ENCODE assay signal across 20 cellular contexts in genomic region chr2:85666016-85666415, GRCh38. TPM values are rescaled to one million over a fixed set of nuclear protein-coding genes. Genes with fewer than 3 reads are reported as not detected.
A peak's percentile ranks its signal among the peaks of the same experiment; 100 is the strongest.
DNase-seq lines count a peak whose midpoint lies in the region; ATAC-seq, FAIRE-seq and TF ChIP-seq lines count a peak whose summit lies in the region.
"Had no signal": no experiment of that assay in that cellular context is flagged by ENCODE, and none has a peak within 500 bp of the region (broad histone marks: within the 10 kb centered on the region; RNA-seq: fewer than 3 reads in every experiment).

No MANE protein-coding gene starts in this region.

- H2AFZ ChIP-seq in neuronal stem cell (ENCODE audit: low read length), result no peak overlapping the region
- H2AFZ ChIP-seq in MM.1S (ENCODE audit: low read length), result no peak overlapping the region
- H2AFZ ChIP-seq: GM23338 had no signal

- no peak overlapping the region for H4K91ac ChIP-seq in neuronal stem cell (ENCODE audit: low read depth, low read length, poor library complexity)

- H2BK5ac ChIP-seq in neuronal stem cell (ENCODE audit: low read length), result no peak overlapping the region

- H3K4me3 ChIP-seq in left lung (peak overlapping the region; percentile 35 to 36), neuronal stem cell (ENCODE audit: low read length in 2 of 2) (peak overlapping the region in 1 of 2 donors; percentile 26), MM.1S (ENCODE audit: low read length) (no peak overlapping the region)
- H3K4me3 ChIP-seq: A549; BLaER1 treated with 17β-estradiol and CSF1 and Interleukin-3, amounts not matched to agents 10 nM and 100 nM; GM23338 had no signal

- H4K20me1 ChIP-seq in MM.1S (ENCODE audit: insufficient read depth, low read length), result no peaks in the 10 kb centered on the region

- H3K9ac ChIP-seq in neuronal stem cell (ENCODE audit: low read depth, low read length, poor library complexity) (no peak overlapping the region), MM.1S (ENCODE audit: low read length) (no peak overlapping the region)
- H3K9ac ChIP-seq: BLaER1 treated with 17β-estradiol and CSF1 and Interleukin-3, amounts not matched to agents 10 nM and 100 nM had no signal

- peak overlapping the region; percentile 22 for H2BK12ac ChIP-seq in neuronal stem cell (ENCODE audit: low read length)

- H3K4ac ChIP-seq in neuronal stem cell (ENCODE audit: low read length), result no peak overlapping the region

- H3F3A ChIP-seq in MM.1S (ENCODE audit: insufficient read depth, low read length), result no peaks in the 10 kb centered on the region

- peak overlapping the region; percentile 80 for H3K23ac ChIP-seq in neuronal stem cell (ENCODE audit: low read depth, low read length, poor library complexity)

- peak overlapping the region in 1 of 2 donors; percentile 71 for H3K4me3 Mint-ChIP-seq in CD14-positive monocyte
- H3K4me3 Mint-ChIP-seq: GM23338, HFFc6 had no signal

- no peaks in the 10 kb centered on the region for H3K9me3 ChIP-seq in left lung
- no peaks in the 10 kb centered on the region for H3K9me3 ChIP-seq in neuronal stem cell (replicated peaks in 1 of 2; ENCODE audit: control insufficient read depth in 2 of 2, insufficient read depth in 1 of 2, low read depth in 1 of 2, low read length in 2 of 2)
- H3K9me3 ChIP-seq in MM.1S (replicated peaks; ENCODE audit: insufficient read depth, low read length), result no peaks in the 10 kb centered on the region
- H3K9me3 ChIP-seq: A549; BLaER1 treated with 17β-estradiol and CSF1 and Interleukin-3, amounts not matched to agents 10 nM and 100 nM had no signal

- no peaks in the 10 kb centered on the region for H3K36me3 ChIP-seq in left lung
- H3K36me3 ChIP-seq in neuronal stem cell (replicated peaks in 1 of 2; ENCODE audit: control insufficient read depth in 2 of 2, insufficient read depth in 2 of 2, low read length in 2 of 2), result no peaks in the 10 kb centered on the region
- H3K36me3 ChIP-seq in MM.1S (replicated peaks; ENCODE audit: insufficient read depth, low read length), result no peaks in the 10 kb centered on the region

- ATAC-seq in left lung (no peak), HG02981 (IDR thresholded peaks at IDR 0.05; ENCODE audit: unreplicated experiment) (no peak)
- ATAC-seq: A549 had no signal

- no peak overlapping the region for H4K8ac ChIP-seq in neuronal stem cell (ENCODE audit: low read depth, low read length)

- intact Hi-C loops in CD14-positive monocyte (cut with micrococcal nuclease) (no loop called here), left lung (cut with DNase I) (loop anchor here in 1 of 2 donors (5.0 kb wide), 1 partner anchor 46 kb away; no protein-coding TSS in a partner anchor)

- no peaks in the 10 kb centered on the region for H3K9me2 ChIP-seq in MM.1S (replicated peaks; ENCODE audit: insufficient read depth, low read length)

- H3K4me1 Mint-ChIP-seq in CD14-positive monocyte, result peaks cover 46% of the 10 kb centered on the region
- H3K4me1 Mint-ChIP-seq: GM23338 had no signal

- H2BK15ac ChIP-seq in neuronal stem cell (ENCODE audit: low read length), result no peak overlapping the region

- no peak for TF ChIP-seq CTCF in CD14-positive monocyte (IDR thresholded peaks at IDR 0.05)
- TF ChIP-seq CTCF in left lung (IDR thresholded peaks at IDR 0.05), result no peak
- no peak for TF ChIP-seq CTCF in GM10266 (IDR thresholded peaks at IDR 0.05; ENCODE audit: control insufficient read depth, insufficient read depth, low read depth, missing control alignments)
- TF ChIP-seq CTCF in MM.1S (IDR thresholded peaks at IDR 0.05; ENCODE audit: low read length), result no peak

- no CpG with 5 or more reads among the region's 6 CpGs for WGBS in neuronal stem cell (ENCODE audit: extremely low coverage in 2 of 2, insufficient read length in 2 of 2, insufficient replicate concordance in 1 of 2), 2 donors

- peaks cover 0 to 3% (median 0%) of the 10 kb centered on the region in 3 donors for H3K27me3 Mint-ChIP-seq in CD14-positive monocyte (ENCODE audit: low read depth in 3 of 3)

- H3K18ac ChIP-seq in neuronal stem cell (ENCODE audit: low read length), result no peak overlapping the region

- peaks cover 6 to 10% of the 10 kb centered on the region in 2 donors for H3K36me3 Mint-ChIP-seq in CD14-positive monocyte
- H3K36me3 Mint-ChIP-seq: IgD-negative memory B cell had no signal

- H2BK120ac ChIP-seq in neuronal stem cell (ENCODE audit: low read depth, low read length), result no peak overlapping the region

- no peaks in the 10 kb centered on the region for H3K79me2 ChIP-seq in MM.1S (ENCODE audit: low read length)

- H2AK5ac ChIP-seq in neuronal stem cell (ENCODE audit: low read depth, low read length), result no peak overlapping the region

- no peaks in the 10 kb centered on the region for H3K79me1 ChIP-seq in neuronal stem cell (ENCODE audit: low read depth, low read length)

- H3K27ac Mint-ChIP-seq in CD14-positive monocyte, result peak overlapping the region; percentile 51 to 91 (median 86)
- H3K27ac Mint-ChIP-seq: GM23338, HFFc6, IgD-negative memory B cell had no signal

- no peaks in the 10 kb centered on the region for H3K27me3 ChIP-seq in left lung
- H3K27me3 ChIP-seq in neuronal stem cell (ENCODE audit: control insufficient read depth in 3 of 3, insufficient read depth in 3 of 3, low read depth in 1 of 3, low read length in 3 of 3), result peaks cover 0 to 4% (median 0%) of the 10 kb centered on the region in 3 experiments
- H3K27me3 ChIP-seq in MM.1S (replicated peaks; ENCODE audit: insufficient read depth, low read length), result no peaks in the 10 kb centered on the region
- H3K27me3 ChIP-seq: BLaER1 treated with 17β-estradiol and CSF1 and Interleukin-3, amounts not matched to agents 10 nM and 100 nM had no signal

- DNase-seq in CD14-positive monocyte (ENCODE audit: low spot score) (no peak), HTR-8/SVneo (ENCODE audit: insufficient read length, low spot score) (no peak), left lung (no peak), neuronal stem cell (ENCODE audit: low spot score) (no peak), GM10266 (ENCODE audit: extremely low spot score) (no peak), MM.1S (no peak)
- DNase-seq: HFFc6; NCI-H1417; NCI-H187 treated with DMSO at 0.1 percent for 48 hours; NCI-H2171; NCI-H446 treated with DMSO at 0.1 percent for 48 hours; NK-92 treated with Interleukin-12 subunit alpha and Interleukin-12 subunit beta, amount 100 ng/mL, for 24 hours; SHP77 had no signal

- H3K4me2 ChIP-seq in neuronal stem cell (ENCODE audit: insufficient read depth, low read length, poor library complexity, severe bottlenecking) (no peak overlapping the region), MM.1S (ENCODE audit: low read depth, low read length) (no peak overlapping the region)
- H3K4me2 ChIP-seq: A549, GM23338 had no signal

- FAIRE-seq in HTR-8/SVneo (lab: Jason Lieb, UNC), result peak; percentile 86
- FAIRE-seq: A549 had no signal

- peaks cover 3 to 50% of the 10 kb centered on the region in 2 donors for H3K4me1 ChIP-seq in left lung
- no peaks in the 10 kb centered on the region for H3K4me1 ChIP-seq in neuronal stem cell (ENCODE audit: control insufficient read depth in 2 of 2, insufficient read depth in 1 of 2, low read depth in 1 of 2, low read length in 2 of 2)
- H3K4me1 ChIP-seq in MM.1S (ENCODE audit: low read length), result no peaks in the 10 kb centered on the region; the same call in 1 of the 2 replicates

- peaks cover 0 to 3% (median 0%) of the 10 kb centered on the region in 7 donors for H3K9me3 Mint-ChIP-seq in CD14-positive monocyte
- H3K9me3 Mint-ChIP-seq: GM23338, HFFc6, IgD-negative memory B cell had no signal

- H3K14ac ChIP-seq in neuronal stem cell (ENCODE audit: low read length), result peak overlapping the region; percentile 21

- H3K27ac ChIP-seq in left lung, result peak overlapping the region; percentile 82 to 94
- H3K27ac ChIP-seq in neuronal stem cell (replicated peaks; ENCODE audit: low read length), result no peak overlapping the region
- no peak overlapping the region for H3K27ac ChIP-seq in MM.1S (ENCODE audit: low read length)
- H3K27ac ChIP-seq: BLaER1 treated with 17β-estradiol and CSF1 and Interleukin-3, amounts not matched to agents 10 nM and 100 nM had no signal

RNA-seq across cellular contexts. Expression of gene SFTPB, which starts 2.0 kb away (rescaled TPM):
- under 1 TPM in 1 of 2 donors, not detected in 1; 0.18 TPM for polyA plus RNA-seq in CD14-positive monocyte
- total RNA-seq in left lung, result over 10,000 TPM; 11,570 to 18,328 TPM
- polyA plus RNA-seq in neuronal stem cell (2013, experiment 1 of 2), result not detected
- not detected for polyA plus RNA-seq in neuronal stem cell (2013, experiment 2 of 2)
- total RNA-seq: GM23338, HFFc6, LHCN-M2, OCI-LY7 had no signal
- polyA plus RNA-seq: A549, IgD-negative memory B cell had no signal

RNA-seq across cellular contexts. Expression of gene GNLY, which starts 28.1 kb away (rescaled TPM):
- 10 to 100 TPM; 11.1 to 13.2 TPM for polyA plus RNA-seq in CD14-positive monocyte
- 10 to 100 TPM in 1 of 2 donors, 1 to 10 TPM in 1; 9.2 to 10.5 TPM for total RNA-seq in left lung
- 0.24 TPM for polyA plus RNA-seq in neuronal stem cell (2013, experiment 1 of 2)
- polyA plus RNA-seq in neuronal stem cell (2013, experiment 2 of 2), result 0.06 TPM
- total RNA-seq: GM23338, HFFc6, LHCN-M2, OCI-LY7 had no signal
- polyA plus RNA-seq: A549, GM23338 had no signal

RNA-seq across cellular contexts. Expression of gene USP39, which starts 50.0 kb away (rescaled TPM):
- polyA plus RNA-seq in CD14-positive monocyte, result 10 to 100 TPM; 48.0 to 48.3 TPM
- 10 to 100 TPM; 44.5 to 45.5 TPM for total RNA-seq in left lung
- polyA plus RNA-seq in neuronal stem cell (2013, experiment 1 of 2), result 79.3 TPM
- 80.1 TPM for polyA plus RNA-seq in neuronal stem cell (2013, experiment 2 of 2)

RNA-seq across cellular contexts. Expression of gene C2orf68, which starts 54.1 kb away (rescaled TPM):
- polyA plus RNA-seq in CD14-positive monocyte, result 10 to 100 TPM; 24.2 to 30.7 TPM
- 10 to 100 TPM; 37.0 to 42.5 TPM for total RNA-seq in left lung
- polyA plus RNA-seq in neuronal stem cell (2013, experiment 1 of 2), result 71.6 TPM
- polyA plus RNA-seq in neuronal stem cell (2013, experiment 2 of 2), result 77.7 TPM

Comparison
In these comparisons a context has a peak if more than half of its experiments do, and no peak if none do; other contexts are left out.
1. H3K27ac ChIP-seq: peak in left lung (2 of 2); none in neuronal stem cell (single experiment) and MM.1S (single experiment).